9 cellular contexts compared by ENCODE assay signal in genomic region chr15:76309561-76310330, GRCh38. TPM values are rescaled to one million over a fixed set of nuclear protein-coding genes. Genes with fewer than 3 reads are reported as not detected.
A peak's percentile ranks its signal among the peaks of the same experiment; 100 is the strongest.
DNase-seq lines count a peak whose midpoint lies in the region; ATAC-seq and TF ChIP-seq lines count a peak whose summit lies in the region.
"Had no signal": no experiment of that assay in that cellular context is flagged by ENCODE, and none has a peak within 500 bp of the region (broad histone marks: within the 10 kb centered on the region; RNA-seq: fewer than 3 reads in every experiment).

No MANE protein-coding gene starts in this region.

- TF ChIP-seq CTCF in endodermal cell (conservative IDR thresholded peaks at IDR 0.05) (no peak), psoas muscle (IDR thresholded peaks at IDR 0.05) (no peak)

- ATAC-seq in psoas muscle (no peak), GM18511 (IDR thresholded peaks at IDR 0.05; ENCODE audit: unreplicated experiment) (no peak)

- H3K4me1 ChIP-seq in ES-I3 (ENCODE audit: insufficient read depth, low read length) (peaks cover 11% of the 10 kb centered on the region; the same call in 1 of the 2 replicates), endodermal cell (ENCODE audit: control insufficient read depth, insufficient read depth, low read length) (no peaks in the 10 kb centered on the region), psoas muscle (peaks cover 12% of the 10 kb centered on the region)

- no peaks in the 10 kb centered on the region for H3K27me3 ChIP-seq in endodermal cell (ENCODE audit: control insufficient read depth, insufficient read depth, low read length, poor library complexity, severe bottlenecking)
- no peaks in the 10 kb centered on the region for H3K27me3 ChIP-seq in psoas muscle (ENCODE audit: insufficient read depth in 3 of 3, low read length in 2 of 3)

- peak overlapping the region; percentile 85; the same call in 1 of the 2 replicates for H3K9ac ChIP-seq in ES-I3 (ENCODE audit: low read depth, low read length)
- no peak overlapping the region for H3K9ac ChIP-seq in endodermal cell (ENCODE audit: extremely low read depth, low read length, poor library complexity, severe bottlenecking)

- H3K27me3 Mint-ChIP-seq in endodermal cell (ENCODE audit: insufficient read depth): no peaks in the 10 kb centered on the region

- H3K4me3 Mint-ChIP-seq in endodermal cell: peak overlapping the region; percentile 83

- H3K36me3 ChIP-seq in ES-I3 (ENCODE audit: insufficient read depth, low read length) (no peaks in the 10 kb centered on the region), endodermal cell (ENCODE audit: control insufficient read depth, insufficient read depth, low read length) (peaks cover 4% of the 10 kb centered on the region), psoas muscle (ENCODE audit: insufficient read depth in 1 of 2, low read depth in 1 of 2) (no peaks in the 10 kb centered on the region)

- intact Hi-C loops in psoas muscle (cut with DNase I): loop anchor here (5.0 to 10.0 kb wide), 2 partner anchors 75 to 112 kb away; no protein-coding TSS in a partner anchor

- DNase-seq in NCI-H226 (peak; percentile 21), endodermal cell (no peak), psoas muscle (no peak), DMS 273 treated with DMSO at 0.1 percent for 48 hours (lab: John Stamatoyannopoulos, UW) (no peak), DMS153 (lab: John Stamatoyannopoulos, UW) (no peak)
- DNase-seq: midbrain, NCI-H524 treated with DMSO at 0.1 percent for 48 hours had no signal

- H3K4me3 ChIP-seq in endodermal cell (ENCODE audit: low read length) (peak overlapping the region; percentile 93), psoas muscle (peak overlapping the region; percentile 88)

- no peak overlapping the region for H3K27ac ChIP-seq in endodermal cell (ENCODE audit: low read depth, low read length)
- peak overlapping the region; percentile 92 for H3K27ac ChIP-seq in psoas muscle

- peaks cover 13% of the 10 kb centered on the region for H3K36me3 Mint-ChIP-seq in endodermal cell (ENCODE audit: low read depth)

- 92% methylated on average over 8 to 13 of the region's 14 CpGs for WGBS in endodermal cell (ENCODE audit: insufficient coverage in 1 of 2, insufficient read length in 1 of 2), 2 experiments
- WGBS in psoas muscle, 3 donors: 72 to 75% (median 74%) methylated on average over 14 of the region's 14 CpGs

- H3K9me3 ChIP-seq in ES-I3 (ENCODE audit: control insufficient read depth, insufficient read depth, low read length) (no peaks in the 10 kb centered on the region), endodermal cell (ENCODE audit: control insufficient read depth, low read length) (no peaks in the 10 kb centered on the region), psoas muscle (no peaks in the 10 kb centered on the region)

- H3K4me1 Mint-ChIP-seq in endodermal cell: peaks cover 33% of the 10 kb centered on the region

- H3K9me3 Mint-ChIP-seq in endodermal cell: peaks cover 6% of the 10 kb centered on the region

- peak overlapping the region; percentile 87 for H3K27ac Mint-ChIP-seq in endodermal cell

RNA-seq across cellular contexts. Expression of gene ETFA, which starts 1.5 kb away (rescaled TPM):
- total RNA-seq in endodermal cell: 100 to 1,000 TPM; 142 to 157 TPM
- polyA plus RNA-seq in endodermal cell (2013, experiment 1 of 2): 98.2 TPM
- polyA plus RNA-seq in endodermal cell (2013, experiment 2 of 2): 87.0 TPM
- 100 to 1,000 TPM; 258 to 315 (median 279) TPM for total RNA-seq in psoas muscle
- 100 to 1,000 TPM; 257 to 368 (median 276) TPM for polyA plus RNA-seq in psoas muscle

RNA-seq across cellular contexts. Expression of gene ISL2, which starts 26.8 kb away (rescaled TPM):
- total RNA-seq in endodermal cell: under 1 TPM; 0.51 to 0.66 TPM
- 0.25 TPM for polyA plus RNA-seq in endodermal cell (2013, experiment 1 of 2)
- not detected for polyA plus RNA-seq in endodermal cell (2013, experiment 2 of 2)
- total RNA-seq in psoas muscle: not detected
- not detected for polyA plus RNA-seq in psoas muscle
